8 cellular contexts compared by ENCODE assay signal in the genomic region with DNA sequence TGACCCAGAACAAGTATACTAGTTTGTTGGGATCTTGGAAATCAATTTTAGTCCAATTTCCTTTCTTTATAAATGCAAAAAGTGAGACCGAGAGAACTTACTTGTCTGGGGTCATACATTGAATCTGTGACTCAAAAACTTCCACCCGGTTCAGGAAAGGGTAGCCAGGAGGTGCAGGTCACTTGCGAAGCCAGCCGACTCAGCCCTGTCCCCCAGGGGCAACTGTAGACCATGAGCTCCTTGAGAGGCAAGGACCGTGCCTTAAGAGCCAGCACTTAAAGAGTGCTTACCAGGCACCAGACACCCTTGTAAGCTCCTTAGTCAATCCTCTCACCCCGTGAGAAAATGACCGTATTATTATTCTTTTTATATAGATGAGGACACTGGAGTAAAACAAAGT. TPM values are rescaled to one million over a fixed set of nuclear protein-coding genes. Genes with fewer than 3 reads are reported as not detected.
A peak's percentile ranks its signal among the peaks of the same experiment; 100 is the strongest.
DNase-seq lines count a peak whose midpoint lies in the region; ATAC-seq lines count a peak whose summit lies in the region.

No MANE protein-coding gene starts in this region.

- H3K27ac ChIP-seq in iPS-20b (ENCODE audit: low read length) (no peak overlapping the region), subcutaneous abdominal adipose tissue (ENCODE audit: low read depth, low read length) (peak overlapping the region; percentile 96)

- peak overlapping the region; percentile 81 for H3K4me3 ChIP-seq in iPS-20b (ENCODE audit: low read length)
- H3K4me3 ChIP-seq in subcutaneous abdominal adipose tissue (ENCODE audit: low read depth in 1 of 5, low read length in 5 of 5): peak overlapping the region; percentile 73 to 92 (median 83)

- H3K4me1 ChIP-seq in iPS-20b (ENCODE audit: insufficient read depth, low read length) (peaks cover 4% of the 10 kb centered on the region; the same call in 1 of the 2 replicates), subcutaneous abdominal adipose tissue (ENCODE audit: control insufficient read depth in 5 of 5, insufficient read depth in 5 of 5, low read length in 5 of 5) (peaks cover 0 to 20% (median 18%) of the 10 kb centered on the region in 5 donors)

- CTCF ChIA-PET in activated CD4-positive, alpha-beta T cell treated with anti-CD3 and anti-CD28 coated beads for 36 hours (lab: Charles Lee): interaction anchor here (0.8 to 1.8 kb wide), 10 partner anchors 9 to 102 kb away, joined by 3 to 10 read pairs (median 4); partner anchors contain the start of genes NCKAP5L and TMBIM6

- no peaks in the 10 kb centered on the region for H3K27me3 Mint-ChIP-seq in activated CD4-positive, alpha-beta T cell treated with anti-CD3 and anti-CD28 coated beads for 36 hours
- peaks cover 2% of the 10 kb centered on the region for H3K27me3 Mint-ChIP-seq in activated T-helper 2 cell treated with anti-CD3 and anti-CD28 coated beads, Interferon-gamma antibody, Interleukin-2, Interleukin-4, amounts not matched to agents 10 μg/mL and 5 μg/mL and 100 μg/mL, durations not matched to agents 14 hours and 24 hours and 36 hours (ENCODE audit: low read depth)

- POLR2A ChIA-PET in activated CD4-positive, alpha-beta T cell treated with anti-CD3 and anti-CD28 coated beads for 36 hours (lab: Charles Lee): interaction anchor here (0.6 to 1.0 kb wide), 8 partner anchors 15 to 642 kb away, joined by 3 to 11 read pairs (median 4); partner anchors contain the start of genes COX14, NCKAP5L and TMBIM6

- H3K27me3 ChIP-seq in iPS-20b (ENCODE audit: insufficient read depth, low read length) (peaks cover 8% of the 10 kb centered on the region), subcutaneous abdominal adipose tissue (ENCODE audit: control insufficient read depth in 5 of 5, insufficient read depth in 4 of 5, low read length in 5 of 5) (peaks cover 0 to 8% (median 6%) of the 10 kb centered on the region in 5 donors)

- H3K36me3 Mint-ChIP-seq in activated CD4-positive, alpha-beta T cell treated with anti-CD3 and anti-CD28 coated beads for 36 hours (ENCODE audit: low read depth): no peaks in the 10 kb centered on the region
- H3K36me3 Mint-ChIP-seq in activated T-helper 2 cell treated with anti-CD3 and anti-CD28 coated beads, Interferon-gamma antibody, Interleukin-2, Interleukin-4, amounts not matched to agents 10 μg/mL and 5 μg/mL and 100 μg/mL, durations not matched to agents 14 hours and 24 hours and 36 hours (ENCODE audit: low read depth): peaks cover 3% of the 10 kb centered on the region

- no peaks in the 10 kb centered on the region for H3K9me3 ChIP-seq in iPS-20b (ENCODE audit: insufficient read depth, low read depth, low read length)
- H3K9me3 ChIP-seq in subcutaneous abdominal adipose tissue (ENCODE audit: control insufficient read depth in 5 of 5, low read length in 5 of 5): no peaks in the 10 kb centered on the region

- no peaks in the 10 kb centered on the region for H3K9me3 Mint-ChIP-seq in activated CD4-positive, alpha-beta T cell treated with anti-CD3 and anti-CD28 coated beads for 36 hours (ENCODE audit: low read depth)
- no peaks in the 10 kb centered on the region for H3K9me3 Mint-ChIP-seq in activated T-helper 2 cell treated with anti-CD3 and anti-CD28 coated beads, Interferon-gamma antibody, Interleukin-2, Interleukin-4, amounts not matched to agents 10 μg/mL and 5 μg/mL and 100 μg/mL, durations not matched to agents 14 hours and 24 hours and 36 hours

- peaks cover 30% of the 10 kb centered on the region for H3K4me1 Mint-ChIP-seq in activated CD4-positive, alpha-beta T cell treated with anti-CD3 and anti-CD28 coated beads for 36 hours
- H3K4me1 Mint-ChIP-seq in activated T-helper 2 cell treated with anti-CD3 and anti-CD28 coated beads, Interferon-gamma antibody, Interleukin-2, Interleukin-4, amounts not matched to agents 10 μg/mL and 5 μg/mL and 100 μg/mL, durations not matched to agents 14 hours and 24 hours and 36 hours (ENCODE audit: low read depth): peaks cover 29% of the 10 kb centered on the region

- intact Hi-C loops in activated CD4-positive, alpha-beta T cell treated with anti-CD3 and anti-CD28 coated beads for 36 hours (cut with DNase I, micrococcal nuclease): loop anchor here (1.0 to 10.0 kb wide), 10 partner anchors 15 to 557 kb away; partner anchors contain the start of genes RACGAP1 (in 2 of the 2), TMBIM6 (in 2 of the 2), CERS5 (in 1 of the 2) and FMNL3 (in 1 of the 2)
- intact Hi-C loops in activated T-helper 2 cell treated with anti-CD3 and anti-CD28 coated beads, Interferon-gamma antibody, Interleukin-2, Interleukin-4, amounts not matched to agents 10 μg/mL and 5 μg/mL and 100 μg/mL, durations not matched to agents 14 hours and 24 hours and 36 hours (cut with micrococcal nuclease): loop anchor here (1.0 to 5.0 kb wide), 2 partner anchors 15 to 81 kb away; partner anchors contain the start of gene NCKAP5L

- H3K36me3 ChIP-seq in iPS-20b (ENCODE audit: insufficient read depth, low read depth, low read length) (no peaks in the 10 kb centered on the region), subcutaneous abdominal adipose tissue (ENCODE audit: control insufficient read depth in 5 of 5, insufficient read depth in 5 of 5, low read length in 5 of 5) (peaks cover 0 to 2% (median 0%) of the 10 kb centered on the region in 5 donors)

- H3K9ac ChIP-seq in iPS-20b (ENCODE audit: low read depth, low read length) (peak overlapping the region; percentile 79), subcutaneous abdominal adipose tissue (ENCODE audit: low read length in 5 of 5) (peak overlapping the region in 4 of 5 donors; percentile 53 to 90 (median 86))

- H3K27ac Mint-ChIP-seq in activated CD4-positive, alpha-beta T cell treated with anti-CD3 and anti-CD28 coated beads for 36 hours: peak overlapping the region; percentile 91
- H3K27ac Mint-ChIP-seq in activated T-helper 2 cell treated with anti-CD3 and anti-CD28 coated beads, Interferon-gamma antibody, Interleukin-2, Interleukin-4, amounts not matched to agents 10 μg/mL and 5 μg/mL and 100 μg/mL, durations not matched to agents 14 hours and 24 hours and 36 hours: peak overlapping the region; percentile 93

- no peak for ATAC-seq in activated CD4-positive, alpha-beta T cell treated with anti-CD3 and anti-CD28 coated beads for 36 hours

- no peak for DNase-seq in activated CD4-positive, alpha-beta T cell treated with anti-CD3 and anti-CD28 coated beads for 36 hours
- no peak for DNase-seq in activated CD4-positive, alpha-beta T cell treated with anti-CD3 and anti-CD28 coated beads for 48 hours
- no peak for DNase-seq in activated T-helper 2 cell treated with anti-CD3 and anti-CD28 coated beads, Interferon-gamma antibody, Interleukin-2, Interleukin-4, amounts not matched to agents 10 μg/mL and 5 μg/mL and 100 μg/mL, durations not matched to agents 14 hours and 24 hours and 36 hours (ENCODE audit: low spot score)
- DNase-seq in HuH-7 (ENCODE audit: low spot score) (no peak), NCI-H2227 treated with DMSO at 0.1 percent for 48 hours (lab: John Stamatoyannopoulos, UW) (no peak), SW 1271 (lab: John Stamatoyannopoulos, UW) (no peak)

- peak overlapping the region; percentile 90 for H3K4me3 Mint-ChIP-seq in activated CD4-positive, alpha-beta T cell treated with anti-CD3 and anti-CD28 coated beads for 36 hours
- H3K4me3 Mint-ChIP-seq in activated T-helper 2 cell treated with anti-CD3 and anti-CD28 coated beads, Interferon-gamma antibody, Interleukin-2, Interleukin-4, amounts not matched to agents 10 μg/mL and 5 μg/mL and 100 μg/mL, durations not matched to agents 14 hours and 24 hours and 36 hours (ENCODE audit: low read depth): peak overlapping the region; percentile 94

RNA-seq across cellular contexts. Expression of gene BCDIN3D, which starts 0.5 kb away (rescaled TPM):
- total RNA-seq in activated CD4-positive, alpha-beta T cell treated with anti-CD3 and anti-CD28 coated beads for 36 hours: 1 to 10 TPM; 5.5 to 5.6 TPM
- total RNA-seq in activated T-helper 2 cell treated with anti-CD3 and anti-CD28 coated beads, Interferon-gamma antibody, Interleukin-2, Interleukin-4, amounts not matched to agents 10 μg/mL and 5 μg/mL and 100 μg/mL, durations not matched to agents 14 hours and 24 hours and 36 hours: 3.8 and 4.2 TPM in 2 replicates

RNA-seq across cellular contexts. Expression of gene NCKAP5L, which starts 15.2 kb away (rescaled TPM):
- total RNA-seq in activated CD4-positive, alpha-beta T cell treated with anti-CD3 and anti-CD28 coated beads for 36 hours: 1 to 10 TPM; 4.3 to 4.5 TPM
- total RNA-seq in activated T-helper 2 cell treated with anti-CD3 and anti-CD28 coated beads, Interferon-gamma antibody, Interleukin-2, Interleukin-4, amounts not matched to agents 10 μg/mL and 5 μg/mL and 100 μg/mL, durations not matched to agents 14 hours and 24 hours and 36 hours: 5.3 and 5.7 TPM in 2 replicates
